1 cellular context compared by ENCODE assay signal in the genomic region with DNA sequence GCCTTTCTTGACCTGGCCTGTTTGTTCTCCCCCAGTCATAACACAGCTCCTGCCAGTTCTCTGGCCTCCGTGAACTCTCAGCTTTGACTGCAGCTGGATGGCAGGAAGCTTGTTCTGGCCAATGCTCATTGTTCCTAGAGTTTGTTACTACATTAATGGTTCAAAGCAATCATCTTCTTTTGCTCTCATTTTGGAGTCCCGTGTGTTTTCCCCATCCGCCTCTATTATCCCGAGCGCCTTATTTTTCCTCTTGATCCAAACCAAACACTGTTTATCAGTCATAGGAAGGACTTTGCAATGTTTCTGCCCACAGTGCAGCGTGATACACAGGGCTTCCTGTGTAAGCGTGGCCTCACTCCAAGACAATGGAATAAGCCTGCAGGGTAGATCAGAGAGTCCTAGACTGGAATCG.
TF ChIP-seq lines count a peak whose summit lies in the region.

No MANE protein-coding gene starts in this region.

TF ChIP-seq in GM23338, 12 proteins besides CTCF, POLR2A, EP300 and RAD21 (continued from another document):
- TF ChIP-seq, protein P1, sequence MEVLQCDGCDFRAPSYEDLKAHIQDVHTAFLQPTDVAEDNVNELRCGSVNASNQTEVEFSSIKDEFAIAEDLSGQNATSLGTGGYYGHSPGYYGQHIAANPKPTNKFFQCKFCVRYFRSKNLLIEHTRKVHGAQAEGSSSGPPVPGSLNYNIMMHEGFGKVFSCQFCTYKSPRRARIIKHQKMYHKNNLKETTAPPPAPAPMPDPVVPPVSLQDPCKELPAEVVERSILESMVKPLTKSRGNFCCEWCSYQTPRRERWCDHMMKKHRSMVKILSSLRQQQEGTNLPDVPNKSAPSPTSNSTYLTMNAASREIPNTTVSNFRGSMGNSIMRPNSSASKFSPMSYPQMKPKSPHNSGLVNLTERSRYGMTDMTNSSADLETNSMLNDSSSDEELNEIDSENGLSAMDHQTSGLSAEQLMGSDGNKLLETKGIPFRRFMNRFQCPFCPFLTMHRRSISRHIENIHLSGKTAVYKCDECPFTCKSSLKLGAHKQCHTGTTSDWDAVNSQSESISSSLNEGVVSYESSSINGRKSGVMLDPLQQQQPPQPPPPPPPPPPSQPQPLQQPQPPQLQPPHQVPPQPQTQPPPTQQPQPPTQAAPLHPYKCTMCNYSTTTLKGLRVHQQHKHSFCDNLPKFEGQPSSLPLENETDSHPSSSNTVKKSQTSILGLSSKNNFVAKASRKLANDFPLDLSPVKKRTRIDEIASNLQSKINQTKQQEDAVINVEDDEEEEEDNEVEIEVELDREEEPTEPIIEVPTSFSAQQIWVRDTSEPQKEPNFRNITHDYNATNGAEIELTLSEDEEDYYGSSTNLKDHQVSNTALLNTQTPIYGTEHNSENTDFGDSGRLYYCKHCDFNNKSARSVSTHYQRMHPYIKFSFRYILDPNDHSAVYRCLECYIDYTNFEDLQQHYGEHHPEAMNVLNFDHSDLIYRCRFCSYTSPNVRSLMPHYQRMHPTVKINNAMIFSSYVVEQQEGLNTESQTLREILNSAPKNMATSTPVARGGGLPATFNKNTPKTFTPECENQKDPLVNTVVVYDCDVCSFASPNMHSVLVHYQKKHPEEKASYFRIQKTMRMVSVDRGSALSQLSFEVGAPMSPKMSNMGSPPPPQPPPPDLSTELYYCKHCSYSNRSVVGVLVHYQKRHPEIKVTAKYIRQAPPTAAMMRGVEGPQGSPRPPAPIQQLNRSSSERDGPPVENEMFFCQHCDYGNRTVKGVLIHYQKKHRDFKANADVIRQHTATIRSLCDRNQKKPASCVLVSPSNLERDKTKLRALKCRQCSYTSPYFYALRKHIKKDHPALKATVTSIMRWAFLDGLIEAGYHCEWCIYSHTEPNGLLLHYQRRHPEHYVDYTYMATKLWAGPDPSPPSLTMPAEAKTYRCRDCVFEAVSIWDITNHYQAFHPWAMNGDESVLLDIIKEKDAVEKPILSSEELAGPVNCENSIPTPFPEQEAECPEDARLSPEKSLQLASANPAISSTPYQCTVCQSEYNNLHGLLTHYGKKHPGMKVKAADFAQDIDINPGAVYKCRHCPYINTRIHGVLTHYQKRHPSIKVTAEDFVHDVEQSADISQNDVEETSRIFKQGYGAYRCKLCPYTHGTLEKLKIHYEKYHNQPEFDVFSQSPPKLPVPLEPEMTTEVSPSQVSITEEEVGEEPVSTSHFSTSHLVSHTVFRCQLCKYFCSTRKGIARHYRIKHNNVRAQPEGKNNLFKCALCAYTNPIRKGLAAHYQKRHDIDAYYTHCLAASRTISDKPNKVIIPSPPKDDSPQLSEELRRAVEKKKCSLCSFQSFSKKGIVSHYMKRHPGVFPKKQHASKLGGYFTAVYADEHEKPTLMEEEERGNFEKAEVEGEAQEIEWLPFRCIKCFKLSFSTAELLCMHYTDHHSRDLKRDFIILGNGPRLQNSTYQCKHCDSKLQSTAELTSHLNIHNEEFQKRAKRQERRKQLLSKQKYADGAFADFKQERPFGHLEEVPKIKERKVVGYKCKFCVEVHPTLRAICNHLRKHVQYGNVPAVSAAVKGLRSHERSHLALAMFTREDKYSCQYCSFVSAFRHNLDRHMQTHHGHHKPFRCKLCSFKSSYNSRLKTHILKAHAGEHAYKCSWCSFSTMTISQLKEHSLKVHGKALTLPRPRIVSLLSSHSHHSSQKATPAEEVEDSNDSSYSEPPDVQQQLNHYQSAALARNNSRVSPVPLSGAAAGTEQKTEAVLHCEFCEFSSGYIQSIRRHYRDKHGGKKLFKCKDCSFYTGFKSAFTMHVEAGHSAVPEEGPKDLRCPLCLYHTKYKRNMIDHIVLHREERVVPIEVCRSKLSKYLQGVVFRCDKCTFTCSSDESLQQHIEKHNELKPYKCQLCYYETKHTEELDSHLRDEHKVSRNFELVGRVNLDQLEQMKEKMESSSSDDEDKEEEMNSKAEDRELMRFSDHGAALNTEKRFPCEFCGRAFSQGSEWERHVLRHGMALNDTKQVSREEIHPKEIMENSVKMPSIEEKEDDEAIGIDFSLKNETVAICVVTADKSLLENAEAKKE (CRISPR knock-in tag; IDR thresholded peaks at IDR 0.05) = no peak
- no peak for TF ChIP-seq CREB1 (CRISPR knock-in tag; IDR thresholded peaks at IDR 0.05; ENCODE audit: low read depth)
- no peak for TF ChIP-seq NANOG (IDR thresholded peaks at IDR 0.05; ENCODE audit: borderline replicate concordance)
